Comparison of ENCODE assay signal across 2 cellular contexts in the genomic region with DNA sequence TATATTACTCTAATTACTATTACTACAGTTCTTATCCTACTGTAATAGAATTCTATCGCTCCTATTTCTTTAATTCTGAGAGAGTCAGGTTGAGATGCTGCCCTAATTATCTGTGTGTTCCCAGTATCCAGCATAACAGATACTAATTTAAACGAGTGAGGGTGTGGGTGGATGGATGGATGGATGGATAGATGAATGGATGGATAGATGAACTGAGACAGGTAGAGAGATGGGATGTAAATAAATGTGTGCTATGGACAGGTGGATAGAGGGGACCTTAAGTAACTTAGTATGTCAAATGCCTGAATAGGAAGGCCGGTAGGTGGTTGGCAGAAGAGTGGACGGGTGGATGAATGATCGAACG.
TF ChIP-seq lines count a peak whose summit lies in the region.

No MANE protein-coding gene starts in this region.

TF ChIP-seq in IMR-90, 13 proteins besides CTCF, POLR2A, EP300 and RAD21 (continued from another document):
- TF ChIP-seq, protein P1, sequence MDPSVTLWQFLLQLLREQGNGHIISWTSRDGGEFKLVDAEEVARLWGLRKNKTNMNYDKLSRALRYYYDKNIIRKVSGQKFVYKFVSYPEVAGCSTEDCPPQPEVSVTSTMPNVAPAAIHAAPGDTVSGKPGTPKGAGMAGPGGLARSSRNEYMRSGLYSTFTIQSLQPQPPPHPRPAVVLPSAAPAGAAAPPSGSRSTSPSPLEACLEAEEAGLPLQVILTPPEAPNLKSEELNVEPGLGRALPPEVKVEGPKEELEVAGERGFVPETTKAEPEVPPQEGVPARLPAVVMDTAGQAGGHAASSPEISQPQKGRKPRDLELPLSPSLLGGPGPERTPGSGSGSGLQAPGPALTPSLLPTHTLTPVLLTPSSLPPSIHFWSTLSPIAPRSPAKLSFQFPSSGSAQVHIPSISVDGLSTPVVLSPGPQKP (IDR thresholded peaks at IDR 0.05; ENCODE audit: borderline replicate concordance, low read depth, low read length), result no peak
- no peak for TF ChIP-seq RCOR1 (IDR thresholded peaks at IDR 0.05; ENCODE audit: insufficient replicate concordance, low read length)
- TF ChIP-seq NFE2L2 (IDR thresholded peaks at IDR 0.05; ENCODE audit: low read depth, low read length), result no peak
- no peak for TF ChIP-seq MAZ (IDR thresholded peaks at IDR 0.05; ENCODE audit: borderline replicate concordance, low read depth, low read length)
- no peak for TF ChIP-seq SMC3 (IDR thresholded peaks at IDR 0.05; ENCODE audit: low read depth, low read length)
- TF ChIP-seq MXI1 (IDR thresholded peaks at IDR 0.05; ENCODE audit: borderline replicate concordance, low read depth, low read length), result no peak
- no peak for TF ChIP-seq FOS (IDR thresholded peaks at IDR 0.05; ENCODE audit: low read depth, low read length)
TF ChIP-seq in IMR-90: peak in this region for 0.

TF ChIP-seq in neural cell, 6 proteins besides CTCF, POLR2A, EP300 and RAD21 (continued from another document):
- TF ChIP-seq, protein P2, sequence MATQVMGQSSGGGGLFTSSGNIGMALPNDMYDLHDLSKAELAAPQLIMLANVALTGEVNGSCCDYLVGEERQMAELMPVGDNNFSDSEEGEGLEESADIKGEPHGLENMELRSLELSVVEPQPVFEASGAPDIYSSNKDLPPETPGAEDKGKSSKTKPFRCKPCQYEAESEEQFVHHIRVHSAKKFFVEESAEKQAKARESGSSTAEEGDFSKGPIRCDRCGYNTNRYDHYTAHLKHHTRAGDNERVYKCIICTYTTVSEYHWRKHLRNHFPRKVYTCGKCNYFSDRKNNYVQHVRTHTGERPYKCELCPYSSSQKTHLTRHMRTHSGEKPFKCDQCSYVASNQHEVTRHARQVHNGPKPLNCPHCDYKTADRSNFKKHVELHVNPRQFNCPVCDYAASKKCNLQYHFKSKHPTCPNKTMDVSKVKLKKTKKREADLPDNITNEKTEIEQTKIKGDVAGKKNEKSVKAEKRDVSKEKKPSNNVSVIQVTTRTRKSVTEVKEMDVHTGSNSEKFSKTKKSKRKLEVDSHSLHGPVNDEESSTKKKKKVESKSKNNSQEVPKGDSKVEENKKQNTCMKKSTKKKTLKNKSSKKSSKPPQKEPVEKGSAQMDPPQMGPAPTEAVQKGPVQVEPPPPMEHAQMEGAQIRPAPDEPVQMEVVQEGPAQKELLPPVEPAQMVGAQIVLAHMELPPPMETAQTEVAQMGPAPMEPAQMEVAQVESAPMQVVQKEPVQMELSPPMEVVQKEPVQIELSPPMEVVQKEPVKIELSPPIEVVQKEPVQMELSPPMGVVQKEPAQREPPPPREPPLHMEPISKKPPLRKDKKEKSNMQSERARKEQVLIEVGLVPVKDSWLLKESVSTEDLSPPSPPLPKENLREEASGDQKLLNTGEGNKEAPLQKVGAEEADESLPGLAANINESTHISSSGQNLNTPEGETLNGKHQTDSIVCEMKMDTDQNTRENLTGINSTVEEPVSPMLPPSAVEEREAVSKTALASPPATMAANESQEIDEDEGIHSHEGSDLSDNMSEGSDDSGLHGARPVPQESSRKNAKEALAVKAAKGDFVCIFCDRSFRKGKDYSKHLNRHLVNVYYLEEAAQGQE (IDR thresholded peaks at IDR 0.05; ENCODE audit: borderline replicate concordance), result no peak
